Comparison of ENCODE assay signal across 1 cellular context in the genomic region with DNA sequence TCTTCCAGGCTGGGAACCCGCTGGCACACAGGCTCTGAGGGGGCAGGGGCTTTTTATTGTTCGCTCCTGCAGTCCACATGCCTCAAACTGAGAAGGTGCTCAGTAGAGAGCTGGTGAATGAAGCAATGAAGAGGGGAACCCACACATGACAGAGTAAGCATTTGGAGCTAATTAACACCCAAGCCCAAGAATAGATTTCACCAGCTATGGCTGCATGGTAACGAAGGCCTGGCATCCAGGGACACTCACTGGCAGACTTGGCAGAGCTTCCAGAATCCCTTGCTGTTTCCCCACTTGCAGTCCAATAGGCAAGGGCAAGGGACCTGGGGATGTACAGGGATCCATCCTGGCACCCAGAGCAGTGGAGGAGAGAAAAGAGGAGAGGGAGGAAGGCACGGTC.
TF ChIP-seq lines count a peak whose summit lies in the region.

No MANE protein-coding gene starts in this region.

TF ChIP-seq in K562, 482 proteins besides CTCF, POLR2A, EP300 and RAD21:
- TF ChIP-seq RBBP5 (IDR thresholded peaks at IDR 0.05; ENCODE audit: borderline replicate concordance, insufficient read depth, low read length, poor library complexity, severe bottlenecking) (no peak), RBFOX2 (IDR thresholded peaks at IDR 0.05; ENCODE audit: low read depth, low read length) (0 out of 2 replicates have a peak, but pooled peaks have one; percentile 2)
TF ChIP-seq in K562: peak in this region for 1.
